ENCODE assay signal across 31 cellular contexts in the genomic region with DNA sequence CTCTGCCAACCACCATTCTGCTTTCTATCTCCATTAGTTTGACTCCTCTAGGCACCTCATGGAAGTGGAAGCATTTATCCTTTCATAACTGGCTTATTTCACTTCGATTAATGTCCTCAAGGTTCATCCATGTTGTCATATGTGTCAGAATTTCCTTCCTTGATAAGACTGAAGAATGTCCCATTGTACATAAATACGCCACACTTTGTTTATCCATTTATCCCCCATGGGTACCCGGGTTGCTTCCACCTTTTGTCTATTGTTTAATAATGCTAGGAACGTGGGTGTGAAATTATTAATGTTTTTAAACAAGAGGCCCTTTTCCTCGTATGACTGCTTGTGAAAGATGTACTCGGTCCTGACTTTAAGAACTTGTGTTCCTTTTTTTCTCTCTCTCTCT. TPM values are rescaled to one million over a fixed set of nuclear protein-coding genes. Genes with fewer than 3 reads are reported as not detected.
"Had no signal": no experiment of that assay in that cellular context is flagged by ENCODE, and none has a peak within 500 bp of the region (broad histone marks: within the 10 kb centered on the region; RNA-seq: fewer than 3 reads in every experiment).

No MANE protein-coding gene starts in this region.

- H3K9me3 ChIP-seq: ascending aorta had no signal

- FAIRE-seq: bronchial epithelial cell, TTC549 had no signal

- H3K36me3 ChIP-seq: ascending aorta, cardiac muscle cell had no signal

- H3K4me1 ChIP-seq: ascending aorta had no signal

- H3K4me3 ChIP-seq: ascending aorta, cardiac muscle cell had no signal

- H3K27me3 ChIP-seq: ascending aorta, cardiac muscle cell had no signal

- DNase-seq: activated B cell treated with CpG ODN at 0.5 μM for 24 hours; activated CD4-positive, alpha-beta memory T cell treated with anti-CD3 and anti-CD28 coated beads for 36 hours; activated CD4-positive, alpha-beta T cell treated with anti-CD3 and anti-CD28 coated beads for 4 hours; activated CD4-positive, alpha-beta T cell treated with anti-CD3 and anti-CD28 coated beads, Interleukin-2, amount 10 ng/mL, durations not matched to agents 24 days and 14 days; activated CD4-positive, alpha-beta T cell treated with anti-CD3 and anti-CD28 coated beads, Interleukin-2, amount 50 U/mL, for 1 hour; activated CD4-positive, alpha-beta T cell treated with anti-CD3 and anti-CD28 coated beads, Interleukin-2, amount 50 U/mL, for 4 hours; activated CD4-positive, CD25-positive, alpha-beta regulatory T cell treated with anti-CD3 and anti-CD28 coated beads, Interleukin-2, amount 50 U/mL, for 72 hours; activated CD8-positive, alpha-beta memory T cell treated with anti-CD3 and anti-CD28 coated beads, Interleukin-2, amount 50 U/mL, for 4 hours; activated CD8-positive, alpha-beta T cell treated with anti-CD3 and anti-CD28 coated beads for 36 hours; activated effector memory CD4-positive, alpha-beta T cell treated with anti-CD3 and anti-CD28 coated beads, Interleukin-2, amount 50 U/mL, for 16 hours; activated gamma-delta T cell treated with Interleukin-2 at 50 U/mL for 16 hours; activated naive CD4-positive, alpha-beta T cell treated with anti-CD3 and anti-CD28 coated beads, Interleukin-2, amount 10 ng/mL, durations not matched to agents 7 days and 5 days; activated naive CD4-positive, alpha-beta T cell treated with Interleukin-2 at 50 U/mL for 16 hours; activated naive CD8-positive, alpha-beta T cell treated with anti-CD3 and anti-CD28 coated beads, Interleukin-2, amount 10 ng/mL, durations not matched to agents 7 days and 5 days; activated naive CD8-positive, alpha-beta T cell treated with anti-CD3 and anti-CD28 coated beads, Interleukin-2, amount 50 U/mL, for 24 hours; activated T-cell treated with anti-CD3 and anti-CD28 coated beads for 4 hours; activated T-cell treated with anti-CD3 and anti-CD28 coated beads, Interleukin-2, amount 50 U/mL, for 1 hour; activated T-cell treated with anti-CD3 and anti-CD28 coated beads, Interleukin-2, amount 50 U/mL, for 4 hours; activated T-cell treated with anti-CD3 and anti-CD28 coated beads, Interleukin-2, amount 50 U/mL, for 72 hours; amygdala; anterior cingulate cortex; caudate nucleus; T-helper 1 cell; T-helper 2 cell; T-helper 9 cell had no signal

- ATAC-seq: activated CD8-positive, alpha-beta T cell treated with anti-CD3 and anti-CD28 coated beads for 36 hours; activated naive CD8-positive, alpha-beta T cell treated with anti-CD3 and anti-CD28 coated beads, Interleukin-2, amount 50 U/mL, for 24 hours; activated T-cell treated with anti-CD3 and anti-CD28 coated beads, Interleukin-2, amount 50 U/mL, for 4 hours; activated T-cell treated with anti-CD3 and anti-CD28 coated beads, Interleukin-2, amount 50 U/mL, for 72 hours; activated T-helper 17 cell treated with anti-CD3 and anti-CD28 coated beads, Interleukin-2, amount 50 U/mL, for 72 hours had no signal

- H3K27ac ChIP-seq: ascending aorta, cardiac muscle cell, VCaP had no signal

RNA-seq across cellular contexts. Expression of a gene that starts 12.9 kb away (rescaled TPM):
- total RNA-seq: activated CD4-positive, alpha-beta memory T cell treated with anti-CD3 and anti-CD28 coated beads for 36 hours; activated T-cell treated with anti-CD3 and anti-CD28 coated beads, Interleukin-2, amount 50 U/mL, for 4 hours; activated T-helper 17 cell treated with anti-CD3 and anti-CD28 coated beads, Interleukin-2, amount 50 U/mL, for 72 hours; cardiac muscle cell had no signal
- polyA plus RNA-seq: cardiac muscle cell had no signal
